23 cellular contexts compared by ENCODE assay signal in the genomic region with DNA sequence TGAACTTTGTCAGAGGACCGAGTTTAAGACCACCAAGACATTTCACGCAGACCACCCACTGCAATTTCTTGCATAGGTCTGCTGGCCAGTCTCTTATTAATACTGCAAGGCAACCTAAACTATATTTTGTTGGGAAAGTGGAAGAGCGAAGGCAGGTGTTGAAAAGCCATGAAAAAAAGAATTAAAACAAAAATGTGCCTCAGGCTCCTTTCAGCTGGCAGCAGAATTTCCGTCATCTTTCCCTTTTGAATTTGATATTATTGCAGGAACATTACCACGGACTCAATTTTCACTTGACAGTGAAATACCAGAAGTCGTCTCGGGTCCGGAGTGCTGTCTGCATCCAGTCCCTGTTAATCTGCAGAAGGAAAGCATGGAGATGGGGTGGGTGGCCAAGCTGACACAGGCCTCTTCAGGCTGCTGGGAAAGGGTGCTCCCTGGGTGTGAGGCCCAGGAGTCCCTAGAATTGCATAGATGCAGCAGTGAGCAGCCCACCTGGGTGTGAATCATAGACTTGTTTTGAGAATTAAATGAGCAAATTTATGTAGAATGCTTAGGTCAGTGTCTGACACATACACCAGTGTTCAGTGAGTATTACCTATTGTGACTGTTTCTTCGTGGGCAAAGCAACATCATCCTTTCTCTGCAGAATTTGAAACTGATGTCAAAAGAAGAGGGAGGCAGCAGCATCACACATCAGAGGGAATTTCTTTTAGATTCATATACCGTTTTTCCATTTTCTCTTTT.
DNase-seq lines count a peak whose midpoint lies in the region; ATAC-seq and TF ChIP-seq lines count a peak whose summit lies in the region.
"Had no signal": no experiment of that assay in that cellular context is flagged by ENCODE, and none has a peak within 500 bp of the region (broad histone marks: within the 10 kb centered on the region; RNA-seq: fewer than 3 reads in every experiment).

No MANE protein-coding gene starts in this region.

- H3K9me3 ChIP-seq in GM23248 (ENCODE audit: low read depth) (no peaks in the 10 kb centered on the region), RWPE2 (ENCODE audit: severe bottlenecking) (no peaks in the 10 kb centered on the region), sigmoid colon (no peaks in the 10 kb centered on the region)

- peaks cover 66% of the 10 kb centered on the region for H3K79me2 ChIP-seq in GM23248 (ENCODE audit: insufficient read depth)

- ATAC-seq in RWPE2 (ENCODE audit: low read depth) (peak; percentile 20; the same call in 1 of the 3 replicates), GM21576 (IDR thresholded peaks at IDR 0.05; ENCODE audit: unreplicated experiment) (no peak), HG02884 (IDR thresholded peaks at IDR 0.05; ENCODE audit: unreplicated experiment) (no peak)
- ATAC-seq: SK-N-SH treated with all-trans-retinoic acid at 6 μM for 48 hours; stimulated activated naive B cell treated with anti-CD40 and anti-IgM and Interleukin-4, amounts not matched to agents 10 μg/mL and 1 μg/mL and 100 μg/mL, for 72 hours had no signal

- H3K9ac ChIP-seq in GM23248 = no peak overlapping the region

- TF ChIP-seq EP300 in sigmoid colon (IDR thresholded peaks at IDR 0.05) = no peak

- intact Hi-C loops in sigmoid colon (cut with DNase I) = loop anchor here (5.0 to 10.0 kb wide), 4 partner anchors 43 to 355 kb away; no protein-coding TSS in a partner anchor

- in situ Hi-C loops in GM23248 (cut with MboI) = no loop called here

- H3K27ac ChIP-seq in GM23248 (peak overlapping the region; percentile 30; the same call in 1 of the 2 replicates), RWPE2 (ENCODE audit: poor library complexity, severe bottlenecking) (no peak overlapping the region), epithelial cell of prostate (peak overlapping the region; percentile 88), sigmoid colon (peak overlapping the region; percentile 77 to 87 (median 80))
- H3K27ac ChIP-seq: WERI-Rb-1 had no signal

- H3K4me1 ChIP-seq in GM23248 (ENCODE audit: insufficient read depth) = peaks cover 56% of the 10 kb centered on the region
- peaks cover 14% of the 10 kb centered on the region for H3K4me1 ChIP-seq in RWPE2 (ENCODE audit: insufficient read depth, poor library complexity, severe bottlenecking)
- peaks cover 0 to 96% (median 88%) of the 10 kb centered on the region in 4 donors for H3K4me1 ChIP-seq in sigmoid colon

- H3K9me2 ChIP-seq in GM23248 (ENCODE audit: insufficient read depth) = no peaks in the 10 kb centered on the region

- DNase-seq in GM23248 = peak; percentile 66
- DNase-seq in RWPE2 (ENCODE audit: low spot score) = no peak
- DNase-seq in epithelial cell of prostate (ENCODE audit: low read depth, low spot score) = no peak
- DNase-seq in sigmoid colon = no peak
- no peak for DNase-seq in NCI-H1105 (lab: John Stamatoyannopoulos, UW)
- no peak for DNase-seq in superior temporal gyrus (ENCODE audit: extremely low spot score)
- DNase-seq: activated CD4-positive, alpha-beta T cell treated with anti-CD3 and anti-CD28 coated beads, Interleukin-2, amount 10 ng/mL, durations not matched to agents 7 days and 5 days; aorta; C1 segment of cervical spinal cord; Calu3; foreskin melanocyte; GOT3; Karpas-422; mesendoderm; naive B cell; NCI-H187 treated with DMSO at 0.1 percent for 48 hours; NCI-H526 treated with DMSO at 0.1 percent for 48 hours; stimulated activated CD4-positive, alpha-beta T cell treated with anti-CD3 and anti-CD28 coated beads, Interleukin-4, amount 100 ng/mL, for 1 hour; stimulated activated naive B cell treated with anti-CD40 and anti-IgM and Interleukin-4, amounts not matched to agents 10 μg/mL and 1 μg/mL and 100 μg/mL, for 72 hours; WERI-Rb-1 had no signal

- H3K36me3 ChIP-seq in GM23248 (ENCODE audit: low read depth) = no peaks in the 10 kb centered on the region
- H3K36me3 ChIP-seq in RWPE2 (ENCODE audit: low read depth) = no peaks in the 10 kb centered on the region
- H3K36me3 ChIP-seq in sigmoid colon = no peaks in the 10 kb centered on the region
- H3K36me3 ChIP-seq: WERI-Rb-1 had no signal

- H3K4me3 ChIP-seq in GM23248 = no peak overlapping the region
- no peak overlapping the region for H3K4me3 ChIP-seq in RWPE2 (ENCODE audit: severe bottlenecking)
- no peak overlapping the region for H3K4me3 ChIP-seq in sigmoid colon

- H3K27me3 ChIP-seq in GM23248 (replicated peaks; ENCODE audit: insufficient read depth) (no peaks in the 10 kb centered on the region), RWPE2 (ENCODE audit: insufficient read depth, poor library complexity, severe bottlenecking) (no peaks in the 10 kb centered on the region), sigmoid colon (no peaks in the 10 kb centered on the region)

- H3F3A ChIP-seq in GM23248 (ENCODE audit: insufficient read depth) = peaks cover 46% of the 10 kb centered on the region

- 65% methylated on average over 10 of the region's 10 CpGs for WGBS in GM23248 (ENCODE audit: low coverage in 1 of 2, low lambda C conversion rate in 2 of 2, missing lambda C conversion rate in 2 of 2), 2 experiments
- WGBS in sigmoid colon, 2 donors = 77 to 91% methylated on average over 10 of the region's 10 CpGs

- no peaks in the 10 kb centered on the region for H4K20me1 ChIP-seq in GM23248 (ENCODE audit: insufficient read depth)

- H2AFZ ChIP-seq in GM23248 = no peak overlapping the region

- no peak overlapping the region for H3K4me2 ChIP-seq in GM23248 (ENCODE audit: unreplicated experiment)

- TF ChIP-seq CTCF in RWPE2 (IDR thresholded peaks at IDR 0.05; ENCODE audit: poor library complexity, severe bottlenecking) (no peak), sigmoid colon (IDR thresholded peaks at IDR 0.05) (no peak)

- no peak for TF ChIP-seq POLR2A in sigmoid colon (IDR thresholded peaks at IDR 0.05)
